4 cellular contexts compared by ENCODE assay signal in the genomic region with DNA sequence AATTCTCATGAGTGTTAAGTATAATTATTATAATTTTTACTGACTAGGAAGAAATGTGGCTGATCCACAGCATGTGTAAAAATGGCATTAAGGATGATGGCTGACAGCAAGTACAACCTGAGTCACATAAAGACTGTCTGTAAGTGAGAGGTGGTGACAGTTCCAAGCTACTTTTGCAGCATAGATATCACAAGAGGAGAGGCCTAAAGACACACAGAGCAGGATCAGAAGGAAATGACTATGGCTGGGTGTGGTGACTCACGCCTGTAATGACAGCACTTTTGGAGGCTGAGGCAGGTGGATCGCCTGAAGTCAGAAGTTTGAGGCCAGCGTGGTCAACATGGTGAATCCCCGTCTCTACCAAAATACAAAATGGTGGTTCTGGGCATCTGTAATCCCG.
DNase-seq lines count a peak whose midpoint lies in the region; ATAC-seq, FAIRE-seq and TF ChIP-seq lines count a peak whose summit lies in the region.
"Not testable (repeated sequence)": the region's sequence is repeated elsewhere in the genome, so short reads cannot be mapped to it uniquely, and the experiment has no call there.

No MANE protein-coding gene starts in this region.

- CTCF ChIA-PET in A549 (lab: Yijun Ruan, JAX); activated CD4-positive, alpha-beta T cell treated with anti-CD3 and anti-CD28 coated beads for 36 hours (lab: Charles Lee): not testable (repeated sequence)

- H3K4me1 ChIP-seq in A549: not testable (repeated sequence)

- H3K36me3 Mint-ChIP-seq in activated CD4-positive, alpha-beta T cell treated with anti-CD3 and anti-CD28 coated beads for 36 hours (ENCODE audit: low read depth); activated T-helper 17 cell treated with anti-CD3 and anti-CD28 coated beads, Interleukin-2, amount 50 U/mL, for 72 hours (ENCODE audit: low read depth); stimulated activated effector memory CD8-positive, alpha-beta T cell treated with anti-CD3 and anti-CD28 coated beads, Interleukin-12 subunit alpha, Interleukin-12 subunit beta, amount 100 ng/mL, for 72 hours: not testable (repeated sequence)

- not testable (repeated sequence) for TF ChIP-seq RAD21 in A549 (conservative IDR thresholded peaks at IDR 0.05 in 1 of 2, IDR thresholded peaks at IDR 0.05 in 1 of 2)

- not testable (repeated sequence) for H3K9me3 ChIP-seq in A549

- intact Hi-C loops in activated CD4-positive, alpha-beta T cell treated with anti-CD3 and anti-CD28 coated beads for 36 hours (cut with DNase I, micrococcal nuclease): not testable (repeated sequence)

- not testable (repeated sequence) for H3K27ac ChIP-seq in A549

- not testable (repeated sequence) for H3K4me3 ChIP-seq in A549

- peak; percentile 7 for FAIRE-seq in A549 (lab: Jason Lieb, UNC)

- H3K27me3 Mint-ChIP-seq in activated CD4-positive, alpha-beta T cell treated with anti-CD3 and anti-CD28 coated beads for 36 hours; activated T-helper 17 cell treated with anti-CD3 and anti-CD28 coated beads, Interleukin-2, amount 50 U/mL, for 72 hours: not testable (repeated sequence)

- not testable (repeated sequence) for TF ChIP-seq EP300 in A549 (IDR thresholded peaks at IDR 0.05)

- H3K27ac Mint-ChIP-seq in activated CD4-positive, alpha-beta T cell treated with anti-CD3 and anti-CD28 coated beads for 36 hours; activated T-helper 17 cell treated with anti-CD3 and anti-CD28 coated beads, Interleukin-2, amount 50 U/mL, for 72 hours; stimulated activated effector memory CD8-positive, alpha-beta T cell treated with anti-CD3 and anti-CD28 coated beads, Interleukin-12 subunit alpha, Interleukin-12 subunit beta, amount 100 ng/mL, for 72 hours: not testable (repeated sequence)

- no CpG with 5 or more reads among the region's 5 CpGs for WGBS in A549 (ENCODE audit: missing lambda C conversion rate)

- not testable (repeated sequence) for ATAC-seq in A549
- peak; percentile 19 for ATAC-seq in activated CD4-positive, alpha-beta T cell treated with anti-CD3 and anti-CD28 coated beads for 36 hours
- peak; percentile 67 for ATAC-seq in activated T-helper 17 cell treated with anti-CD3 and anti-CD28 coated beads, Interleukin-2, amount 50 U/mL, for 72 hours (replicated peaks)
- peak; percentile 64 for ATAC-seq in stimulated activated effector memory CD8-positive, alpha-beta T cell treated with anti-CD3 and anti-CD28 coated beads, Interleukin-12 subunit alpha, Interleukin-12 subunit beta, amount 100 ng/mL, for 72 hours

- DNase-seq in A549 (ENCODE audit: low read depth in 1 of 2, low spot score in 1 of 2); activated CD4-positive, alpha-beta T cell treated with anti-CD3 and anti-CD28 coated beads for 36 hours; stimulated activated effector memory CD8-positive, alpha-beta T cell treated with anti-CD3 and anti-CD28 coated beads, Interleukin-12 subunit alpha, Interleukin-12 subunit beta, amount 100 ng/mL, for 72 hours (ENCODE audit: low spot score in 2 of 2): not testable (repeated sequence)

- POLR2A ChIA-PET in A549 (lab: Yijun Ruan, JAX); activated CD4-positive, alpha-beta T cell treated with anti-CD3 and anti-CD28 coated beads for 36 hours (lab: Charles Lee): not testable (repeated sequence)

- not testable (repeated sequence) for H3K4me3 Mint-ChIP-seq in activated CD4-positive, alpha-beta T cell treated with anti-CD3 and anti-CD28 coated beads for 36 hours; activated T-helper 17 cell treated with anti-CD3 and anti-CD28 coated beads, Interleukin-2, amount 50 U/mL, for 72 hours; stimulated activated effector memory CD8-positive, alpha-beta T cell treated with anti-CD3 and anti-CD28 coated beads, Interleukin-12 subunit alpha, Interleukin-12 subunit beta, amount 100 ng/mL, for 72 hours

- not testable (repeated sequence) for TF ChIP-seq POLR2A in A549 (IDR thresholded peaks at IDR 0.05; ENCODE audit: low read length)

- not testable (repeated sequence) for H3K4me2 ChIP-seq in A549

- H3K4me1 Mint-ChIP-seq in activated CD4-positive, alpha-beta T cell treated with anti-CD3 and anti-CD28 coated beads for 36 hours; activated T-helper 17 cell treated with anti-CD3 and anti-CD28 coated beads, Interleukin-2, amount 50 U/mL, for 72 hours; stimulated activated effector memory CD8-positive, alpha-beta T cell treated with anti-CD3 and anti-CD28 coated beads, Interleukin-12 subunit alpha, Interleukin-12 subunit beta, amount 100 ng/mL, for 72 hours: not testable (repeated sequence)

- not testable (repeated sequence) for TF ChIP-seq CTCF in A549 (IDR thresholded peaks at IDR 0.05)

- H3K9me3 Mint-ChIP-seq in activated CD4-positive, alpha-beta T cell treated with anti-CD3 and anti-CD28 coated beads for 36 hours (ENCODE audit: low read depth); activated T-helper 17 cell treated with anti-CD3 and anti-CD28 coated beads, Interleukin-2, amount 50 U/mL, for 72 hours; stimulated activated effector memory CD8-positive, alpha-beta T cell treated with anti-CD3 and anti-CD28 coated beads, Interleukin-12 subunit alpha, Interleukin-12 subunit beta, amount 100 ng/mL, for 72 hours: not testable (repeated sequence)
